ENCODE assay signal across 8 cellular contexts in genomic region chr7:150370612-150371071, GRCh38. TPM values are rescaled to one million over a fixed set of nuclear protein-coding genes. Genes with fewer than 3 reads are reported as not detected.
DNase-seq lines count a peak whose midpoint lies in the region; ATAC-seq lines count a peak whose summit lies in the region.

No MANE protein-coding gene starts in this region.

- no peaks in the 10 kb centered on the region for H3K27me3 Mint-ChIP-seq in activated naive CD4-positive, alpha-beta T cell treated with anti-CD3 and anti-CD28 coated beads for 36 hours (ENCODE audit: low read depth)
- no peaks in the 10 kb centered on the region for H3K27me3 Mint-ChIP-seq in activated T-helper 17 cell treated with anti-CD3 and anti-CD28 coated beads, Interleukin-2, amount 50 U/mL, for 72 hours

- H3K27ac ChIP-seq in iPS-20b (ENCODE audit: low read length) (no peak overlapping the region), substantia nigra (ENCODE audit: low read depth, low read length, poor library complexity, severe bottlenecking) (peak overlapping the region; percentile 91)

- DNase-seq in activated naive CD4-positive, alpha-beta T cell treated with anti-CD3 and anti-CD28 coated beads for 36 hours, result no peak
- no peak for DNase-seq in activated naive CD4-positive, alpha-beta T cell (lab: John Stamatoyannopoulos, UW)
- no peak for DNase-seq in substantia nigra (lab: John Stamatoyannopoulos, UW)
- no peak for DNase-seq in stimulated activated CD4-positive, alpha-beta T cell treated with anti-CD3 and anti-CD28 coated beads, Interleukin-2, amount 100 ng/mL, for 24 hours

- H3K4me1 ChIP-seq in iPS-20b (ENCODE audit: insufficient read depth, low read length), result peaks cover 41% of the 10 kb centered on the region

- H3K9me3 Mint-ChIP-seq in activated naive CD4-positive, alpha-beta T cell treated with anti-CD3 and anti-CD28 coated beads for 36 hours, result no peaks in the 10 kb centered on the region
- H3K9me3 Mint-ChIP-seq in activated T-helper 17 cell treated with anti-CD3 and anti-CD28 coated beads, Interleukin-2, amount 50 U/mL, for 72 hours, result no peaks in the 10 kb centered on the region

- peaks cover 12% of the 10 kb centered on the region for H3K36me3 Mint-ChIP-seq in activated naive CD4-positive, alpha-beta T cell treated with anti-CD3 and anti-CD28 coated beads for 36 hours (ENCODE audit: low read depth)
- peaks cover 32% of the 10 kb centered on the region for H3K36me3 Mint-ChIP-seq in activated T-helper 17 cell treated with anti-CD3 and anti-CD28 coated beads, Interleukin-2, amount 50 U/mL, for 72 hours (ENCODE audit: low read depth)

- peak overlapping the region; percentile 95 for H3K27ac Mint-ChIP-seq in activated naive CD4-positive, alpha-beta T cell treated with anti-CD3 and anti-CD28 coated beads for 36 hours
- H3K27ac Mint-ChIP-seq in activated T-helper 17 cell treated with anti-CD3 and anti-CD28 coated beads, Interleukin-2, amount 50 U/mL, for 72 hours, result no peak overlapping the region

- no peaks in the 10 kb centered on the region for H3K27me3 ChIP-seq in iPS-20b (ENCODE audit: insufficient read depth, low read length)

- CTCF ChIA-PET in activated naive CD4-positive, alpha-beta T cell treated with anti-CD3 and anti-CD28 coated beads for 36 hours (lab: Charles Lee), result interaction anchor here (0.6 to 3.4 kb wide), 3 partner anchors 7 to 35 kb away, joined by 3 to 22 read pairs (median 8); a partner anchor contains a TSS

- peaks cover 52% of the 10 kb centered on the region for H3K36me3 ChIP-seq in iPS-20b (ENCODE audit: insufficient read depth, low read depth, low read length)

- H3K4me3 Mint-ChIP-seq in activated naive CD4-positive, alpha-beta T cell treated with anti-CD3 and anti-CD28 coated beads for 36 hours, result peak overlapping the region; percentile 94
- H3K4me3 Mint-ChIP-seq in activated T-helper 17 cell treated with anti-CD3 and anti-CD28 coated beads, Interleukin-2, amount 50 U/mL, for 72 hours, result peak overlapping the region; percentile 90

- no peak for ATAC-seq in activated T-helper 17 cell treated with anti-CD3 and anti-CD28 coated beads, Interleukin-2, amount 50 U/mL, for 72 hours (replicated peaks)
- ATAC-seq in GM21786 (IDR thresholded peaks at IDR 0.05; ENCODE audit: unreplicated experiment) (no peak), HG03354 (IDR thresholded peaks at IDR 0.05; ENCODE audit: poor library complexity, severe bottlenecking, unreplicated experiment) (no peak)

- peaks cover 48% of the 10 kb centered on the region for H3K4me1 Mint-ChIP-seq in activated naive CD4-positive, alpha-beta T cell treated with anti-CD3 and anti-CD28 coated beads for 36 hours (ENCODE audit: low read depth)
- H3K4me1 Mint-ChIP-seq in activated T-helper 17 cell treated with anti-CD3 and anti-CD28 coated beads, Interleukin-2, amount 50 U/mL, for 72 hours, result peaks cover 8% of the 10 kb centered on the region

- intact Hi-C loops in activated naive CD4-positive, alpha-beta T cell treated with anti-CD3 and anti-CD28 coated beads for 36 hours (cut with micrococcal nuclease), result loop anchor here (10.0 kb wide), 2 partner anchors 254 to 714 kb away; partner anchors contain the start of genes AGAP3, FASTK and TMUB1

- no peaks in the 10 kb centered on the region for H3K9me3 ChIP-seq in iPS-20b (ENCODE audit: insufficient read depth, low read depth, low read length)

- H3K4me3 ChIP-seq in iPS-20b (ENCODE audit: low read length), result peak overlapping the region; percentile 95; the same call in 1 of the 2 replicates

- H3K9ac ChIP-seq in iPS-20b (ENCODE audit: low read depth, low read length), result peak overlapping the region; percentile 95; the same call in 1 of the 2 replicates

RNA-seq across cellular contexts. Expression of gene REPIN1, which starts 2.0 kb away (rescaled TPM):
- 10 to 100 TPM; 45.7 to 49.3 TPM for total RNA-seq in activated naive CD4-positive, alpha-beta T cell treated with anti-CD3 and anti-CD28 coated beads for 36 hours
- 10 to 100 TPM; 68.1 to 79.6 TPM for total RNA-seq in activated T-helper 17 cell treated with anti-CD3 and anti-CD28 coated beads, Interleukin-2, amount 50 U/mL, for 72 hours

RNA-seq across cellular contexts. Expression of gene ZNF775, which starts 8.5 kb away (rescaled TPM):
- total RNA-seq in activated naive CD4-positive, alpha-beta T cell treated with anti-CD3 and anti-CD28 coated beads for 36 hours, result 1 to 10 TPM; 4.5 to 5.2 TPM
- total RNA-seq in activated T-helper 17 cell treated with anti-CD3 and anti-CD28 coated beads, Interleukin-2, amount 50 U/mL, for 72 hours, result 1 to 10 TPM; 2.5 to 3.2 TPM

RNA-seq across cellular contexts. Expression of gene RARRES2, which starts 29.2 kb away (rescaled TPM):
- not detected for total RNA-seq in activated naive CD4-positive, alpha-beta T cell treated with anti-CD3 and anti-CD28 coated beads for 36 hours
- total RNA-seq in activated T-helper 17 cell treated with anti-CD3 and anti-CD28 coated beads, Interleukin-2, amount 50 U/mL, for 72 hours, result not detected

RNA-seq across cellular contexts. Expression of gene ACTR3C, which starts 47.3 kb away (rescaled TPM):
- 1 to 10 TPM; 3.1 to 3.4 TPM for total RNA-seq in activated naive CD4-positive, alpha-beta T cell treated with anti-CD3 and anti-CD28 coated beads for 36 hours
- 10 to 100 TPM in 1 of 2 donors, 1 to 10 TPM in 1; 9.4 to 11.1 TPM for total RNA-seq in activated T-helper 17 cell treated with anti-CD3 and anti-CD28 coated beads, Interleukin-2, amount 50 U/mL, for 72 hours

RNA-seq across cellular contexts. Expression of gene LRRC61, which starts 47.5 kb away (rescaled TPM):
- 10 to 100 TPM; 10.3 to 13.3 TPM for total RNA-seq in activated naive CD4-positive, alpha-beta T cell treated with anti-CD3 and anti-CD28 coated beads for 36 hours
- total RNA-seq in activated T-helper 17 cell treated with anti-CD3 and anti-CD28 coated beads, Interleukin-2, amount 50 U/mL, for 72 hours, result 10 to 100 TPM; 32.7 to 61.6 TPM
